1 cellular context compared by ENCODE assay signal in genomic region chr16:81537721-81538561, GRCh38.
TF ChIP-seq lines count a peak whose summit lies in the region.

No MANE protein-coding gene starts in this region.

TF ChIP-seq in GM23338, 12 proteins besides CTCF, POLR2A, EP300 and RAD21 (continued from another document):
- TF ChIP-seq ZNF462 (CRISPR knock-in tag; IDR thresholded peaks at IDR 0.05) (no peak), ZNF114 (CRISPR knock-in tag; IDR thresholded peaks at IDR 0.05) (no peak), JUNB (IDR thresholded peaks at IDR 0.05; ENCODE audit: unreplicated experiment) (no peak)
